In the genomic region with DNA sequence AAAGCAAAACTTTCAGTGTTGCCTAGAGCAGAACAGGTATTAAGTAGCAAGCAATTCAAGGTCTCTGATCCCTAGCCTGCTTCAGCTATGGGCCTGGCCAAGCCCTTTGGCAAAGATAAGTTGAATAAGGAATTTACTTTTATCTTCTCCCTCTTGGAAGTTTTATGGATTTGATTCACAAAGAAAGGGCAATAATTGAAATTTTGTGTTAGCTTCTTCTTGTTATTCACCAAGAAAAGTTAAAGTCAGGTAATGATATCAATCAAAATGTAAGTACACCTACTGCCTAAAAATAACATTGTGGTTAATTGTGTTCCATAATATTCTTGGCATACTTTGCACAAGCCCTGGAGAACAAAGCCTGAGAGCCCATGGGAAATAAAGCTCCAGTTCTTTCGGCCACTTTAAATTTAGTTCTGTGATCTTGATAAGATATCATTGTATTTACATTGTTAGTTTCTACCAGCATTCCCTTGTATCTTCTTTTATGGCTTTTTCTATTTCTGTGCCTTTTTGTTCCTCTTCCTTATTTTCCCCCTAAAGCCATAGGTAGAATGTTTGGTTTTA, we compare ENCODE assay signal across 31 cellular contexts.
A peak's percentile ranks its signal among the peaks of the same experiment; 100 is the strongest.
DNase-seq lines count a peak whose midpoint lies in the region; ATAC-seq and TF ChIP-seq lines count a peak whose summit lies in the region.
"Had no signal": no experiment of that assay in that cellular context is flagged by ENCODE, and none has a peak within 500 bp of the region (broad histone marks: within the 10 kb centered on the region; RNA-seq: fewer than 3 reads in every experiment).

No MANE protein-coding gene starts in this region.

- TF ChIP-seq EP300 in stomach (IDR thresholded peaks at IDR 0.05): no peak

- BruUV-seq in HCT116 (replicated peaks; lab: Mats Ljungman, UMichigan): no TSS peak

- H3K79me2 ChIP-seq in HCT116 (ENCODE audit: insufficient read depth, low read length): no peaks in the 10 kb centered on the region
- H3K79me2 ChIP-seq: parathyroid adenoma had no signal

- no peak overlapping the region for H3K9ac ChIP-seq in HCT116 (ENCODE audit: low read length)
- H3K9ac ChIP-seq: neural progenitor cell, parathyroid adenoma had no signal

- intact Hi-C loops in HCT116 (cut with micrococcal nuclease) (no loop called here), stomach (cut with DNase I; ENCODE audit: low total_unique reads) (no loop called here), vagina (cut with DNase I) (no loop called here)

- peak overlapping the region; percentile 18 for H3K4me2 ChIP-seq in HCT116 (ENCODE audit: low read length)
- H3K4me2 ChIP-seq: neural progenitor cell had no signal

- H3K27me3 Mint-ChIP-seq in WTC11 (ENCODE audit: low read depth) (peaks cover 13% of the 10 kb centered on the region), mesothelial cell of epicardium (ENCODE audit: low read depth) (no peaks in the 10 kb centered on the region)

- TF ChIP-seq POLR2A in HCT116 (IDR thresholded peaks at IDR 0.05; ENCODE audit: borderline replicate concordance, extremely low read depth, insufficient read depth, insufficient read length) (no peak), stomach (IDR thresholded peaks at IDR 0.05) (no peak), vagina (IDR thresholded peaks at IDR 0.05) (no peak)

- H3K36me3 Mint-ChIP-seq in WTC11: no peaks in the 10 kb centered on the region
- H3K36me3 Mint-ChIP-seq in mesothelial cell of epicardium: no peaks in the 10 kb centered on the region
- H3K36me3 Mint-ChIP-seq: neural progenitor cell had no signal

- H4K20me1 ChIP-seq in HCT116 (ENCODE audit: insufficient read depth): no peaks in the 10 kb centered on the region

- RAD21 ChIA-PET in HCT116 (lab: Charles Lee; ENCODE audit: low non-redundant PET in 1 of 2, low total read pairs in 2 of 2, uncharacterized antibody in 2 of 2, unreplicated experiment in 2 of 2): interaction anchor here in 1 of 2 experiments (0.6 kb wide), 1 partner anchor 839 kb away, joined by 3 read pairs; no protein-coding TSS in a partner anchor

- TF ChIP-seq RAD21 in HCT116 (IDR thresholded peaks at IDR 0.05; ENCODE audit: low read depth): peak; percentile 12; the same call in 1 of the 2 replicates

- TF ChIP-seq CTCF in HCT116 (IDR thresholded peaks at IDR 0.05 in 2 of 3, conservative IDR thresholded peaks at IDR 0.05 in 1 of 3; ENCODE audit: borderline replicate concordance in 1 of 3, insufficient read depth in 1 of 3, low read depth in 2 of 3, low read length in 2 of 3): no peak
- TF ChIP-seq CTCF in WTC11 (IDR thresholded peaks at IDR 0.05): no peak
- TF ChIP-seq CTCF in mesothelial cell of epicardium (IDR thresholded peaks at IDR 0.05; ENCODE audit: unreplicated experiment): no peak
- no peak for TF ChIP-seq CTCF in stomach (IDR thresholded peaks at IDR 0.05)
- no peak for TF ChIP-seq CTCF in vagina (IDR thresholded peaks at IDR 0.05)

- CTCF ChIA-PET in HCT116 (lab: Charles Lee): interaction anchor here (0.9 kb wide), 1 partner anchor 43 kb away, joined by 4 read pairs; no protein-coding TSS in a partner anchor
- CTCF ChIA-PET in WTC11 (lab: Charles Lee): no interaction called here

- H3K4me1 Mint-ChIP-seq in WTC11 (peaks cover 35% of the 10 kb centered on the region), mesothelial cell of epicardium (peaks cover 58% of the 10 kb centered on the region)

- H3K27ac Mint-ChIP-seq in WTC11: peak overlapping the region; percentile 86
- peak overlapping the region; percentile 93 for H3K27ac Mint-ChIP-seq in mesothelial cell of epicardium
- H3K27ac Mint-ChIP-seq: activated T-helper 2 cell treated with anti-CD3 and anti-CD28 coated beads, Interferon-gamma antibody, Interleukin-2, Interleukin-4, amounts not matched to agents 10 μg/mL and 5 μg/mL and 100 μg/mL, durations not matched to agents 14 hours and 24 hours and 36 hours; CD14-positive monocyte; neural progenitor cell had no signal

- POLR2A ChIA-PET in HCT116 (lab: Charles Lee): interaction anchor here (0.6 kb wide), 1 partner anchor 95 kb away, joined by 4 read pairs; no protein-coding TSS in a partner anchor
- POLR2A ChIA-PET in WTC11 (lab: Charles Lee): no interaction called here

- no peaks in the 10 kb centered on the region for H3K9me3 Mint-ChIP-seq in WTC11
- H3K9me3 Mint-ChIP-seq in mesothelial cell of epicardium: no peaks in the 10 kb centered on the region
- H3K9me3 Mint-ChIP-seq: activated T-helper 2 cell treated with anti-CD3 and anti-CD28 coated beads, Interferon-gamma antibody, Interleukin-2, Interleukin-4, amounts not matched to agents 10 μg/mL and 5 μg/mL and 100 μg/mL, durations not matched to agents 14 hours and 24 hours and 36 hours; neural progenitor cell had no signal

- H3K4me1 ChIP-seq in HCT116 (ENCODE audit: control insufficient read depth in 1 of 2, insufficient read depth in 2 of 2, low read length in 2 of 2) (peaks cover 17 to 45% of the 10 kb centered on the region in 2 experiments), stomach (peaks cover 5 to 47% (median 30%) of the 10 kb centered on the region in 4 donors), vagina (peaks cover 9% of the 10 kb centered on the region)
- H3K4me1 ChIP-seq: parathyroid adenoma had no signal

- no peak overlapping the region for H2AFZ ChIP-seq in HCT116 (ENCODE audit: low read depth, low read length, poor library complexity, severe bottlenecking)
- H2AFZ ChIP-seq: neural progenitor cell, parathyroid adenoma had no signal

- no peak overlapping the region for H3K4me3 ChIP-seq in HCT116 (replicated peaks in 1 of 2; ENCODE audit: low read depth in 1 of 2, low read length in 2 of 2)
- H3K4me3 ChIP-seq in stomach: no peak overlapping the region
- H3K4me3 ChIP-seq in vagina: no peak overlapping the region
- H3K4me3 ChIP-seq: gastrocnemius medialis, neural progenitor cell had no signal

- H3K27ac ChIP-seq in HCT116 (ENCODE audit: low read depth, low read length) (peak overlapping the region; percentile 90), stomach (peak overlapping the region in 3 of 5 donors; percentile 25 to 52 (median 41)), vagina (no peak overlapping the region)
- H3K27ac ChIP-seq: brain microvascular endothelial cell, HL-60, neural progenitor cell, parathyroid adenoma, WERI-Rb-1 had no signal

- 31 to 44% (median 35%) methylated on average over 1 of the region's 1 CpG for WGBS in stomach, 5 donors

- no peak overlapping the region for H3K4me3 Mint-ChIP-seq in WTC11
- no peak overlapping the region for H3K4me3 Mint-ChIP-seq in mesothelial cell of epicardium
- H3K4me3 Mint-ChIP-seq: CD14-positive monocyte, neural progenitor cell had no signal

- H3K9me2 ChIP-seq in HCT116 (ENCODE audit: insufficient read depth): no peaks in the 10 kb centered on the region

- DNase-seq in HCT116 (ENCODE audit: low read depth, low spot score) (peak; percentile 38), WTC11 (ENCODE audit: low spot score) (no peak), mesothelial cell of epicardium (ENCODE audit: low spot score in 2 of 2, unreplicated experiment in 2 of 2) (no peak), stomach (no peak), NOMO-1 treated with DMSO at 0.1 percent for 48 hours (lab: John Stamatoyannopoulos, UW; ENCODE audit: unreplicated experiment) (no peak), vagina (ENCODE audit: extremely low spot score in 2 of 2) (no peak), NOMO-1 treated with dmso at 0.1 percent for 144 hours (lab: John Stamatoyannopoulos, UW; ENCODE audit: unreplicated experiment) (no peak), AG08396 (ENCODE audit: low spot score) (no peak)
- DNase-seq: activated CD4-positive, alpha-beta T cell treated with anti-CD3 and anti-CD28 coated beads for 48 hours; activated CD8-positive, alpha-beta memory T cell treated with anti-CD3 and anti-CD28 coated beads for 24 hours; activated naive CD4-positive, alpha-beta T cell treated with anti-CD3 and anti-CD28 coated beads, Interleukin-2, amount 50 U/mL, for 16 hours; activated T-cell treated with anti-CD3 and anti-CD28 coated beads for 4 hours; brain microvascular endothelial cell; gastrocnemius medialis; GDM1; GOT3; Kasumi-1; mammary epithelial cell; MV-4-11; NCI-H146; NCI-H2107; NCI-H510A treated with DMSO at 0.1 percent for 48 hours; stimulated activated CD4-positive, alpha-beta T cell treated with anti-CD3 and anti-CD28 coated beads, Interleukin-4, amount 100 ng/mL, for 1 hour; trophoblast cell; WERI-Rb-1 had no signal

- H3K27me3 ChIP-seq in HCT116 (ENCODE audit: insufficient read depth, low read length): no peaks in the 10 kb centered on the region
- no peaks in the 10 kb centered on the region for H3K27me3 ChIP-seq in stomach
- no peaks in the 10 kb centered on the region for H3K27me3 ChIP-seq in vagina
- H3K27me3 ChIP-seq: brain microvascular endothelial cell, gastrocnemius medialis, neural progenitor cell had no signal

- no peaks in the 10 kb centered on the region for H3K36me3 ChIP-seq in HCT116 (ENCODE audit: control insufficient read depth in 1 of 2, insufficient read depth in 2 of 2, low read length in 2 of 2)
- no peaks in the 10 kb centered on the region for H3K36me3 ChIP-seq in stomach
- H3K36me3 ChIP-seq in vagina: no peaks in the 10 kb centered on the region
- H3K36me3 ChIP-seq: brain microvascular endothelial cell, gastrocnemius medialis, neural progenitor cell, WERI-Rb-1 had no signal

- H3K9me3 ChIP-seq in HCT116 (ENCODE audit: control insufficient read depth in 1 of 2, insufficient read depth in 1 of 2, low read depth in 1 of 2, low read length in 2 of 2): no peaks in the 10 kb centered on the region
- no peaks in the 10 kb centered on the region for H3K9me3 ChIP-seq in stomach
- H3K9me3 ChIP-seq in vagina: no peaks in the 10 kb centered on the region
- H3K9me3 ChIP-seq: gastrocnemius medialis had no signal

- ATAC-seq in HCT116 (peak; percentile 88), WTC11 (no peak)
- ATAC-seq: gastrocnemius medialis, sciatic nerve had no signal

TF ChIP-seq in HCT116, 20 proteins besides CTCF, POLR2A, EP300 and RAD21 (continues in another document):
- TF ChIP-seq SP1 (IDR thresholded peaks at IDR 0.05; ENCODE audit: low read depth) (peak; percentile 79; the same call in 1 of the 2 replicates), JUND (IDR thresholded peaks at IDR 0.05) (peak; percentile 67), CEBPB (IDR thresholded peaks at IDR 0.05; ENCODE audit: low read depth) (peak; percentile 57; the same call in 1 of the 2 replicates)

TF ChIP-seq in WTC11, 78 proteins besides CTCF, POLR2A, EP300 and RAD21 (continues in another document):
- TF ChIP-seq, protein P1, sequence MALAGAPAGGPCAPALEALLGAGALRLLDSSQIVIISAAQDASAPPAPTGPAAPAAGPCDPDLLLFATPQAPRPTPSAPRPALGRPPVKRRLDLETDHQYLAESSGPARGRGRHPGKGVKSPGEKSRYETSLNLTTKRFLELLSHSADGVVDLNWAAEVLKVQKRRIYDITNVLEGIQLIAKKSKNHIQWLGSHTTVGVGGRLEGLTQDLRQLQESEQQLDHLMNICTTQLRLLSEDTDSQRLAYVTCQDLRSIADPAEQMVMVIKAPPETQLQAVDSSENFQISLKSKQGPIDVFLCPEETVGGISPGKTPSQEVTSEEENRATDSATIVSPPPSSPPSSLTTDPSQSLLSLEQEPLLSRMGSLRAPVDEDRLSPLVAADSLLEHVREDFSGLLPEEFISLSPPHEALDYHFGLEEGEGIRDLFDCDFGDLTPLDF (CRISPR knock-in tag; IDR thresholded peaks at IDR 0.05): no peak
